15 cellular contexts compared by ENCODE assay signal in genomic region chr1:225755668-225756294, GRCh38. TPM values are rescaled to one million over a fixed set of nuclear protein-coding genes. Genes with fewer than 3 reads are reported as not detected.
DNase-seq lines count a peak whose midpoint lies in the region; ATAC-seq, FAIRE-seq and TF ChIP-seq lines count a peak whose summit lies in the region.
"Had no signal": no experiment of that assay in that cellular context is flagged by ENCODE, and none has a peak within 500 bp of the region (broad histone marks: within the 10 kb centered on the region; RNA-seq: fewer than 3 reads in every experiment).

No MANE protein-coding gene starts in this region.

- H3K4me2 ChIP-seq in BLaER1 treated with 17β-estradiol and CSF1 and Interleukin-3, amounts not matched to agents 10 nM and 100 nM = peak overlapping the region; percentile 30 to 80 (median 60)
- peak overlapping the region; percentile 2 for H3K4me2 ChIP-seq in keratinocyte (ENCODE audit: control insufficient read depth, extremely low read depth, insufficient read depth, low read depth, low read length)

- H3K27me3 ChIP-seq in BLaER1 treated with 17β-estradiol and CSF1 and Interleukin-3, amounts not matched to agents 10 nM and 100 nM = no peaks in the 10 kb centered on the region
- H3K27me3 ChIP-seq in ascending aorta (no peaks in the 10 kb centered on the region), keratinocyte (ENCODE audit: control insufficient read depth, extremely low read depth, insufficient read depth, low read length) (no peaks in the 10 kb centered on the region), gastrocnemius medialis (no peaks in the 10 kb centered on the region)
- H3K27me3 ChIP-seq: tibial artery had no signal

- peaks cover 2% of the 10 kb centered on the region for H3K9me1 ChIP-seq in keratinocyte (ENCODE audit: control insufficient read depth, extremely low read depth, insufficient read depth, low read length)

- no peak overlapping the region for H2AFZ ChIP-seq in keratinocyte (ENCODE audit: control insufficient read depth, low read length)

- POLR2A ChIA-PET in WTC11 (lab: Charles Lee) = no interaction called here

- peaks cover 20% of the 10 kb centered on the region for H3K4me1 Mint-ChIP-seq in WTC11
- H3K4me1 Mint-ChIP-seq: activated CD8-positive, alpha-beta memory T cell treated with anti-CD3 and anti-CD28 coated beads, Interleukin-2, amount 10 ng/mL, durations not matched to agents 7 days and 5 days had no signal

- H3K27ac Mint-ChIP-seq in WTC11 = no peak overlapping the region
- H3K27ac Mint-ChIP-seq: activated CD8-positive, alpha-beta memory T cell treated with anti-CD3 and anti-CD28 coated beads, Interleukin-2, amount 10 ng/mL, durations not matched to agents 7 days and 5 days; activated naive CD4-positive, alpha-beta T cell treated with anti-CD3 and anti-CD28 coated beads for 36 hours had no signal

- H3K27ac ChIP-seq in BLaER1 treated with 17β-estradiol and CSF1 and Interleukin-3, amounts not matched to agents 10 nM and 100 nM = peak overlapping the region in 7 of 11 experiments; percentile 8 to 60 (median 39); a peak in 11 of 22 replicates
- H3K27ac ChIP-seq in ascending aorta (peak overlapping the region; percentile 30 to 33), keratinocyte (ENCODE audit: control insufficient read depth, insufficient read depth, low read length) (no peak overlapping the region), gastrocnemius medialis (peak overlapping the region; percentile 55 to 74 (median 62))
- H3K27ac ChIP-seq: VCaP had no signal

- no peaks in the 10 kb centered on the region for H4K20me1 ChIP-seq in BLaER1 treated with 17β-estradiol and CSF1 and Interleukin-3, amounts not matched to agents 10 nM and 100 nM
- no peaks in the 10 kb centered on the region for H4K20me1 ChIP-seq in keratinocyte (ENCODE audit: control insufficient read depth, extremely low read depth, insufficient read depth, low read length)

- H3K4me1 ChIP-seq in BLaER1 treated with 17β-estradiol and CSF1 and Interleukin-3, amounts not matched to agents 10 nM and 100 nM = peaks cover 12 to 22% (median 20%) of the 10 kb centered on the region in 10 experiments
- H3K4me1 ChIP-seq in ascending aorta = peaks cover 0 to 9% of the 10 kb centered on the region in 2 donors
- peaks cover 12% of the 10 kb centered on the region for H3K4me1 ChIP-seq in keratinocyte (ENCODE audit: control insufficient read depth, extremely low read depth, insufficient read depth, low read length)
- H3K4me1 ChIP-seq in gastrocnemius medialis = peaks cover 18% of the 10 kb centered on the region in 2 donors

- H3K4me3 Mint-ChIP-seq in WTC11 = no peak overlapping the region
- H3K4me3 Mint-ChIP-seq: activated CD8-positive, alpha-beta memory T cell treated with anti-CD3 and anti-CD28 coated beads, Interleukin-2, amount 10 ng/mL, durations not matched to agents 7 days and 5 days; activated naive CD4-positive, alpha-beta T cell treated with anti-CD3 and anti-CD28 coated beads for 36 hours had no signal

- no peaks in the 10 kb centered on the region for H3K27me3 Mint-ChIP-seq in WTC11 (ENCODE audit: low read depth)

- no peaks in the 10 kb centered on the region for H3K36me3 Mint-ChIP-seq in WTC11
- H3K36me3 Mint-ChIP-seq: activated CD8-positive, alpha-beta memory T cell treated with anti-CD3 and anti-CD28 coated beads, Interleukin-2, amount 10 ng/mL, durations not matched to agents 7 days and 5 days had no signal

- no peak overlapping the region for H3K4me3 ChIP-seq in BLaER1 treated with 17β-estradiol and CSF1 and Interleukin-3, amounts not matched to agents 10 nM and 100 nM
- H3K4me3 ChIP-seq in ascending aorta (no peak overlapping the region), keratinocyte (ENCODE audit: control insufficient read depth in 2 of 3, extremely low read depth in 1 of 3, insufficient read depth in 2 of 3, low read depth in 1 of 3, low read length in 3 of 3) (no peak overlapping the region), gastrocnemius medialis (no peak overlapping the region)
- H3K4me3 ChIP-seq: K562, tibial artery had no signal

- intact Hi-C loops in ascending aorta (cut with DNase I) (no loop called here), gastrocnemius medialis (cut with DNase I; ENCODE audit: low total_unique reads) (no loop called here)

- H3K9me3 Mint-ChIP-seq in WTC11 = no peaks in the 10 kb centered on the region
- H3K9me3 Mint-ChIP-seq: activated naive CD4-positive, alpha-beta T cell treated with anti-CD3 and anti-CD28 coated beads for 36 hours had no signal

- H3K36me3 ChIP-seq in BLaER1 treated with 17β-estradiol and CSF1 and Interleukin-3, amounts not matched to agents 10 nM and 100 nM = no peaks in the 10 kb centered on the region
- H3K36me3 ChIP-seq in ascending aorta = no peaks in the 10 kb centered on the region
- no peaks in the 10 kb centered on the region for H3K36me3 ChIP-seq in keratinocyte (ENCODE audit: control insufficient read depth in 2 of 2, extremely low read depth in 1 of 2, insufficient read depth in 2 of 2, low read length in 2 of 2)
- no peaks in the 10 kb centered on the region for H3K36me3 ChIP-seq in gastrocnemius medialis
- H3K36me3 ChIP-seq: tibial artery had no signal

- ATAC-seq in gastrocnemius medialis = no peak
- ATAC-seq in WTC11 = no peak
- no peak for ATAC-seq in GM19035 (IDR thresholded peaks at IDR 0.05; ENCODE audit: unreplicated experiment)
- ATAC-seq: activated CD8-positive, alpha-beta memory T cell treated with anti-CD3 and anti-CD28 coated beads, Interleukin-2, amount 10 ng/mL, durations not matched to agents 7 days and 5 days; K562 had no signal

- TF ChIP-seq POLR2A in gastrocnemius medialis (IDR thresholded peaks at IDR 0.05) = no peak

- no peak for TF ChIP-seq CTCF in ascending aorta (IDR thresholded peaks at IDR 0.05)
- no peak for TF ChIP-seq CTCF in keratinocyte (optimal IDR thresholded peaks at IDR 0.05 in 1 of 3, IDR thresholded peaks at IDR 0.05 in 1 of 3, conservative IDR thresholded peaks at IDR 0.05 in 1 of 3; ENCODE audit: extremely low read depth in 1 of 3, insufficient read depth in 2 of 3, low read length in 3 of 3)
- TF ChIP-seq CTCF in gastrocnemius medialis (IDR thresholded peaks at IDR 0.05 in 4 of 5, conservative IDR thresholded peaks at IDR 0.05 in 1 of 5) = no peak
- no peak for TF ChIP-seq CTCF in WTC11 (IDR thresholded peaks at IDR 0.05)

- dilution Hi-C loops in keratinocyte (cut with MboI; ENCODE audit: extremely low pct_ligation_motif_present, low sequenced_read_pairs) = no loop called here

- in situ Hi-C loops in gastrocnemius medialis (cut with MboI; ENCODE audit: low sequenced_read_pairs in 4 of 4) = no loop called here

- no peak for FAIRE-seq in keratinocyte (lab: Jason Lieb, UNC)
- FAIRE-seq: K562 had no signal

- H3K79me2 ChIP-seq in keratinocyte (ENCODE audit: control insufficient read depth, insufficient read depth, low read length) = no peaks in the 10 kb centered on the region

- no peak for DNase-seq in ascending aorta (ENCODE audit: low spot score in 2 of 2)
- no peak for DNase-seq in keratinocyte (ENCODE audit: low read depth, low spot score)
- DNase-seq in gastrocnemius medialis = no peak
- DNase-seq in occipital lobe (lab: John Stamatoyannopoulos, UW) = no peak
- no peak for DNase-seq in WTC11 (ENCODE audit: low spot score)
- DNase-seq in NCI-H2107 (lab: John Stamatoyannopoulos, UW) = no peak
- DNase-seq: activated CD8-positive, alpha-beta memory T cell treated with anti-CD3 and anti-CD28 coated beads, Interleukin-2, amount 10 ng/mL, durations not matched to agents 7 days and 5 days; activated naive CD4-positive, alpha-beta T cell treated with anti-CD3 and anti-CD28 coated beads for 36 hours; NCI-H524 treated with DMSO at 0.1 percent for 48 hours; SHP77 had no signal

- CTCF ChIA-PET in WTC11 (lab: Charles Lee) = interaction anchor here (1.4 kb wide), 1 partner anchor 9 kb away, joined by 3 read pairs; no protein-coding TSS in a partner anchor

- H3K9ac ChIP-seq in BLaER1 treated with 17β-estradiol and CSF1 and Interleukin-3, amounts not matched to agents 10 nM and 100 nM = peak overlapping the region in 4 of 11 experiments; percentile 8 to 38 (median 20); a peak in 4 of 22 replicates
- no peak overlapping the region for H3K9ac ChIP-seq in keratinocyte (ENCODE audit: control insufficient read depth, extremely low read depth, insufficient read depth, low read length)

- no peaks in the 10 kb centered on the region for H3K9me3 ChIP-seq in BLaER1 treated with 17β-estradiol and CSF1 and Interleukin-3, amounts not matched to agents 10 nM and 100 nM (replicated peaks in 1 of 11)
- H3K9me3 ChIP-seq in ascending aorta (no peaks in the 10 kb centered on the region), keratinocyte (ENCODE audit: control insufficient read depth, low read depth, low read length) (no peaks in the 10 kb centered on the region), gastrocnemius medialis (no peaks in the 10 kb centered on the region)
- H3K9me3 ChIP-seq: tibial artery had no signal

RNA-seq across cellular contexts. Expression of gene SRP9, which starts 21.8 kb away (rescaled TPM):
- total RNA-seq in ascending aorta (49.4 TPM), gastrocnemius medialis (100 to 1,000 TPM; 182 to 207 (median 198) TPM), occipital lobe (337 TPM), WTC11 (2021) (374 to 395 TPM (median 375 TPM) in 3 replicates)
- 220 to 441 TPM (median 254 TPM) in 3 replicates for polyA plus RNA-seq in keratinocyte
- polyA plus RNA-seq in keratinocyte (2011; ENCODE audit: low read depth) = 51.0 TPM
- 220 and 427 TPM in 2 replicates for polyA plus RNA-seq in keratinocyte (2011; cell fraction: cytosol; rRNA removed)
- polyA plus RNA-seq in keratinocyte (2011; cell fraction: nucleus; rRNA removed) = 101 and 152 TPM in 2 replicates
- polyA plus RNA-seq in keratinocyte (2012; ENCODE audit: low replicate concordance) = 135 and 194 TPM in 2 replicates
- 44.3 to 91.9 TPM (median 51.3 TPM) in 3 replicates for polyA minus RNA-seq in keratinocyte
- 143 TPM for polyA minus RNA-seq in keratinocyte (2011; cell fraction: cytosol; rRNA and poly(A)+ RNA removed)
- 17.2 and 28.7 TPM in 2 replicates for polyA minus RNA-seq in keratinocyte (2011; cell fraction: nucleus; rRNA and poly(A)+ RNA removed)

RNA-seq across cellular contexts. Expression of gene EPHX1, which starts 54.1 kb away (rescaled TPM):
- 127 TPM for total RNA-seq in ascending aorta
- 4.7 to 12.1 TPM (median 6.4 TPM) in 3 replicates for polyA plus RNA-seq in keratinocyte
- polyA plus RNA-seq in keratinocyte (2011; ENCODE audit: low read depth) = 2.0 TPM
- 6.2 and 6.9 TPM in 2 replicates for polyA plus RNA-seq in keratinocyte (2011; cell fraction: cytosol; rRNA removed)
- 11.5 and 16.9 TPM in 2 replicates for polyA plus RNA-seq in keratinocyte (2011; cell fraction: nucleus; rRNA removed)
- 12.5 and 13.9 TPM in 2 replicates for polyA plus RNA-seq in keratinocyte (2012; ENCODE audit: low replicate concordance)
- 3.5 to 10.1 TPM (median 4.1 TPM) in 3 replicates for polyA minus RNA-seq in keratinocyte
- 3.8 TPM for polyA minus RNA-seq in keratinocyte (2011; cell fraction: cytosol; rRNA and poly(A)+ RNA removed)
- 5.6 and 6.6 TPM in 2 replicates for polyA minus RNA-seq in keratinocyte (2011; cell fraction: nucleus; rRNA and poly(A)+ RNA removed)
- total RNA-seq in gastrocnemius medialis = 100 to 1,000 TPM in 2 of 4 donors, 10 to 100 TPM in 2; 65.7 to 155 (median 108) TPM
- 7.2 TPM for total RNA-seq in occipital lobe
- total RNA-seq in WTC11 (2021) = 60.9 to 66.2 TPM (median 64.4 TPM) in 3 replicates
